In genomic region chr13:91879360-91879759, GRCh38 we compare ENCODE assay signal across 28 cellular contexts.
"Had no signal": no experiment of that assay in that cellular context is flagged by ENCODE, and none has a peak within 500 bp of the region (broad histone marks: within the 10 kb centered on the region; RNA-seq: fewer than 3 reads in every experiment).

No MANE protein-coding gene starts in this region.

- H3K9me3 Mint-ChIP-seq: type B pancreatic cell had no signal

- H3K27me3 Mint-ChIP-seq: stimulated activated memory B cell treated with anti-CD40 and anti-IgM and Interleukin-4, amounts not matched to agents 10 μg/mL and 1 μg/mL and 100 μg/mL, for 72 hours; stimulated activated naive B cell treated with anti-CD40 and anti-IgM and Interleukin-4, amounts not matched to agents 10 μg/mL and 1 μg/mL and 100 μg/mL, for 72 hours; stimulated activated naive CD8-positive, alpha-beta T cell treated with anti-CD3 and anti-CD28 coated beads, Interleukin-15, amount 100 ng/mL, for 72 hours; stimulated activated naive CD8-positive, alpha-beta T cell treated with anti-CD3 and anti-CD28 coated beads, Interleukin-15, Interleukin-2, amounts not matched to agents 100 ng/mL and 50 ng/mL, for 24 hours; type B pancreatic cell had no signal

- H3K4me3 Mint-ChIP-seq: stimulated activated effector memory CD8-positive, alpha-beta T cell treated with anti-CD3 and anti-CD28 coated beads, Interleukin-12 subunit alpha, Interleukin-12 subunit beta, amount 100 ng/mL, for 72 hours; stimulated activated memory B cell treated with anti-CD40 and anti-IgM and Interleukin-4, amounts not matched to agents 10 μg/mL and 1 μg/mL and 100 μg/mL, for 72 hours; stimulated activated naive B cell treated with anti-CD40 and anti-IgM and Interleukin-4, amounts not matched to agents 10 μg/mL and 1 μg/mL and 100 μg/mL, for 72 hours; stimulated activated naive CD8-positive, alpha-beta T cell treated with anti-CD3 and anti-CD28 coated beads, Interleukin-15, amount 100 ng/mL, for 72 hours; stimulated activated naive CD8-positive, alpha-beta T cell treated with anti-CD3 and anti-CD28 coated beads, Interleukin-15, Interleukin-2, amounts not matched to agents 100 ng/mL and 50 ng/mL, for 24 hours; type B pancreatic cell had no signal

- H3K4me1 Mint-ChIP-seq: stimulated activated effector memory CD8-positive, alpha-beta T cell treated with anti-CD3 and anti-CD28 coated beads, Interleukin-12 subunit alpha, Interleukin-12 subunit beta, amount 100 ng/mL, for 72 hours; stimulated activated memory B cell treated with anti-CD40 and anti-IgM and Interleukin-4, amounts not matched to agents 10 μg/mL and 1 μg/mL and 100 μg/mL, for 72 hours; stimulated activated naive B cell treated with anti-CD40 and anti-IgM and Interleukin-4, amounts not matched to agents 10 μg/mL and 1 μg/mL and 100 μg/mL, for 72 hours; stimulated activated naive CD8-positive, alpha-beta T cell treated with anti-CD3 and anti-CD28 coated beads, Interleukin-15, amount 100 ng/mL, for 72 hours had no signal

- H3K36me3 ChIP-seq: stomach, suprapubic skin, thoracic aorta, thyroid gland, tibial artery, tibial nerve, transverse colon, upper lobe of left lung, upper lobe of right lung, uterus, vagina had no signal

- H3K27me3 ChIP-seq: stomach, suprapubic skin, testis, thyroid gland, tibial artery, tibial nerve, transverse colon, upper lobe of left lung, upper lobe of right lung, uterus, vagina had no signal

- H3K27ac Mint-ChIP-seq: stimulated activated effector memory CD8-positive, alpha-beta T cell treated with anti-CD3 and anti-CD28 coated beads, Interleukin-12 subunit alpha, Interleukin-12 subunit beta, amount 100 ng/mL, for 72 hours; stimulated activated memory B cell treated with anti-CD40 and anti-IgM and Interleukin-4, amounts not matched to agents 10 μg/mL and 1 μg/mL and 100 μg/mL, for 72 hours; stimulated activated naive B cell treated with anti-CD40 and anti-IgM and Interleukin-4, amounts not matched to agents 10 μg/mL and 1 μg/mL and 100 μg/mL, for 72 hours; stimulated activated naive CD8-positive, alpha-beta T cell treated with anti-CD3 and anti-CD28 coated beads, Interleukin-15, amount 100 ng/mL, for 72 hours; stimulated activated naive CD8-positive, alpha-beta T cell treated with anti-CD3 and anti-CD28 coated beads, Interleukin-15, Interleukin-2, amounts not matched to agents 100 ng/mL and 50 ng/mL, for 24 hours; type B pancreatic cell had no signal

- H3K4me3 ChIP-seq: stomach, suprapubic skin, testis, thoracic aorta, thyroid gland, tibial artery, tibial nerve, transverse colon, upper lobe of left lung, upper lobe of right lung, uterus, vagina had no signal

- H3K36me3 Mint-ChIP-seq: stimulated activated effector memory CD8-positive, alpha-beta T cell treated with anti-CD3 and anti-CD28 coated beads, Interleukin-12 subunit alpha, Interleukin-12 subunit beta, amount 100 ng/mL, for 72 hours; stimulated activated memory B cell treated with anti-CD40 and anti-IgM and Interleukin-4, amounts not matched to agents 10 μg/mL and 1 μg/mL and 100 μg/mL, for 72 hours; stimulated activated naive B cell treated with anti-CD40 and anti-IgM and Interleukin-4, amounts not matched to agents 10 μg/mL and 1 μg/mL and 100 μg/mL, for 72 hours; type B pancreatic cell had no signal

- H3K4me1 ChIP-seq: stomach, suprapubic skin, testis, thyroid gland, tibial artery, tibial nerve, transverse colon, upper lobe of left lung, upper lobe of right lung, uterus, vagina had no signal

- DNase-seq: stimulated activated CD4-positive, alpha-beta T cell treated with anti-CD3 and anti-CD28 coated beads, Interleukin-2, amount 100 ng/mL, for 48 hours; stimulated activated CD4-positive, alpha-beta T cell treated with anti-CD3 and anti-CD28 coated beads, Interleukin-4, amount 100 ng/mL, for 1 hour; stimulated activated CD4-positive, alpha-beta T cell treated with anti-CD3 and anti-CD28 coated beads, Interleukin-4, amount 100 ng/mL, for 24 hours; stimulated activated CD4-positive, alpha-beta T cell treated with anti-CD3 and anti-CD28 coated beads, Interleukin-4, amount 100 ng/mL, for 4 hours; stimulated activated CD8-positive, alpha-beta memory T cell treated with anti-CD3 and anti-CD28 coated beads, Interleukin-4, amount 100 ng/mL, for 48 hours; stimulated activated naive B cell treated with anti-CD40 and anti-IgM and Interleukin-4, amounts not matched to agents 10 μg/mL and 1 μg/mL and 100 μg/mL, for 72 hours; stimulated activated naive CD4-positive, alpha-beta T cell; stimulated activated naive CD4-positive, alpha-beta T cell treated with Interleukin-2 at 50 U/mL for 16 hours; stimulated activated naive CD8-positive, alpha-beta T cell treated with anti-CD3 and anti-CD28 coated beads, Interleukin-15, amount 100 ng/mL, for 72 hours; stimulated activated naive CD8-positive, alpha-beta T cell treated with anti-CD3 and anti-CD28 coated beads, Interleukin-15, Interleukin-2, amounts not matched to agents 100 U/mL and 50 U/mL, for 24 hours; stomach; substantia nigra; testis; thyroid gland; tibial artery; transverse colon; trophoblast cell; upper lobe of left lung; upper lobe of right lung; uterus had no signal

- H3K9me3 ChIP-seq: stomach, suprapubic skin, testis, thoracic aorta, thyroid gland, tibial artery, tibial nerve, transverse colon, upper lobe of right lung, uterus, vagina had no signal

- H3K27ac ChIP-seq: stomach, suprapubic skin, testis, thoracic aorta, thyroid gland, tibial artery, tibial nerve, transverse colon, upper lobe of left lung, upper lobe of right lung, uterus, vagina had no signal
